In genomic region chr22:24744638-24745037, GRCh38 we compare ENCODE assay signal across 26 cellular contexts. TPM values are rescaled to one million over a fixed set of nuclear protein-coding genes. Genes with fewer than 3 reads are reported as not detected.
"Had no signal": no experiment of that assay in that cellular context is flagged by ENCODE, and none has a peak within 500 bp of the region (broad histone marks: within the 10 kb centered on the region; RNA-seq: fewer than 3 reads in every experiment).

No MANE protein-coding gene starts in this region.

- H3K27ac ChIP-seq: ascending aorta, esophagus muscularis mucosa, heart right ventricle, left ventricle myocardium inferior, psoas muscle, skin epidermis, transverse colon, vagina had no signal

- H3K36me3 ChIP-seq: ascending aorta, esophagus muscularis mucosa, heart right ventricle, left ventricle myocardium inferior, transverse colon, vagina had no signal

- H3K4me1 ChIP-seq: ascending aorta, esophagus muscularis mucosa, heart right ventricle, left ventricle myocardium inferior, psoas muscle, transverse colon, vagina had no signal

- DNase-seq: activated CD4-positive, alpha-beta T cell treated with anti-CD3 and anti-CD28 coated beads, Interleukin-2, amount 50 U/mL, for 1 hour; activated CD4-positive, CD25-positive, alpha-beta regulatory T cell treated with anti-CD3 and anti-CD28 coated beads, Interleukin-2, amount 50 U/mL, for 72 hours; activated CD8-positive, alpha-beta memory T cell treated with anti-CD3 and anti-CD28 coated beads, Interleukin-2, amount 50 U/mL, for 4 hours; activated effector memory CD4-positive, alpha-beta T cell treated with anti-CD3 and anti-CD28 coated beads, Interleukin-2, amount 50 U/mL, for 16 hours; activated naive CD4-positive, alpha-beta T cell treated with anti-CD3 and anti-CD28 coated beads, Interleukin-2, amount 50 U/mL, for 16 hours; activated T-cell treated with anti-CD3 and anti-CD28 coated beads, Interleukin-2, amount 50 U/mL, for 72 hours; cortex of kidney; effector CD4-positive, alpha-beta T cell; heart right ventricle; left ventricle myocardium inferior; mesenchymal stem cell; naive thymus-derived CD8-positive, alpha-beta T cell; psoas muscle; right cardiac atrium; stimulated activated CD4-positive, alpha-beta T cell treated with anti-CD3 and anti-CD28 coated beads, Interleukin-15, amount 100 ng/mL, for 24 hours; stimulated activated CD4-positive, alpha-beta T cell treated with anti-CD3 and anti-CD28 coated beads, Interleukin-2, amount 100 ng/mL, for 48 hours; T-helper 9 cell; transverse colon had no signal

- H3K9me3 ChIP-seq: ascending aorta, esophagus muscularis mucosa, psoas muscle, transverse colon, vagina had no signal

- ATAC-seq: activated T-cell treated with anti-CD3 and anti-CD28 coated beads, Interleukin-2, amount 50 U/mL, for 72 hours; heart right ventricle; naive thymus-derived CD8-positive, alpha-beta T cell; psoas muscle; right cardiac atrium had no signal

- H3K27me3 ChIP-seq: ascending aorta, vagina had no signal

- H3K4me3 ChIP-seq: ascending aorta, esophagus muscularis mucosa, heart right ventricle, left ventricle myocardium inferior, psoas muscle, skin epidermis, transverse colon, vagina had no signal

RNA-seq across cellular contexts. Expression of gene PIWIL3, which starts 29.9 kb away (rescaled TPM):
- total RNA-seq: activated T-cell treated with anti-CD3 and anti-CD28 coated beads, Interleukin-2, amount 50 U/mL, for 72 hours; ascending aorta; esophagus muscularis mucosa; heart right ventricle; kidney epithelial cell; left ventricle myocardium inferior; mucosa of gallbladder; naive thymus-derived CD8-positive, alpha-beta T cell; osteocyte; psoas muscle; right cardiac atrium; transverse colon; vagina had no signal
- polyA plus RNA-seq: adipose tissue; heart right ventricle; naive thymus-derived CD8-positive, alpha-beta T cell; psoas muscle; right cardiac atrium had no signal
